ENCODE assay signal across 12 cellular contexts in genomic region chr7:140417456-140418155, GRCh38.
DNase-seq lines count a peak whose midpoint lies in the region; ATAC-seq and FAIRE-seq lines count a peak whose summit lies in the region.
"Had no signal": no experiment of that assay in that cellular context is flagged by ENCODE, and none has a peak within 500 bp of the region (broad histone marks: within the 10 kb centered on the region; RNA-seq: fewer than 3 reads in every experiment).

No MANE protein-coding gene starts in this region.

- no peaks in the 10 kb centered on the region for H3K9me3 Mint-ChIP-seq in memory B cell

- H3K27me3 Mint-ChIP-seq in memory B cell = no peaks in the 10 kb centered on the region

- H3K4me1 Mint-ChIP-seq in memory B cell = no peaks in the 10 kb centered on the region
- H3K4me1 Mint-ChIP-seq: brain had no signal

- H3K27ac Mint-ChIP-seq in memory B cell = peak overlapping the region; percentile 19

- no peak for FAIRE-seq in RCC 7860 (lab: Jason Lieb, UNC)

- ATAC-seq in memory B cell (ENCODE audit: low read depth) = no peak

- H3K4me3 Mint-ChIP-seq in memory B cell = no peak overlapping the region
- H3K4me3 Mint-ChIP-seq: brain had no signal

- H3K36me3 Mint-ChIP-seq in memory B cell = no peaks in the 10 kb centered on the region
- H3K36me3 Mint-ChIP-seq: brain had no signal

- DNase-seq in NCI-H82 (lab: John Stamatoyannopoulos, UW) = peak; percentile 36
- DNase-seq in NCI-H82 treated with DMSO at 0.1 percent for 48 hours (lab: John Stamatoyannopoulos, UW; ENCODE audit: unreplicated experiment) = no peak
- peak; percentile 59 for DNase-seq in DMS53 treated with DMSO at 0.1 percent for 48 hours (lab: John Stamatoyannopoulos, UW; ENCODE audit: unreplicated experiment)
- peak; percentile 96 for DNase-seq in NCI-H748 (lab: John Stamatoyannopoulos, UW; ENCODE audit: unreplicated experiment)
- DNase-seq in memory B cell (ENCODE audit: low spot score in 2 of 2) = no peak
- DNase-seq in RCC 7860 (ENCODE audit: low spot score) = no peak
- no peak for DNase-seq in AG20443 (ENCODE audit: low spot score)
- no peak for DNase-seq in stimulated activated CD4-positive, alpha-beta T cell treated with anti-CD3 and anti-CD28 coated beads, Interleukin-4, amount 100 ng/mL, for 24 hours
- DNase-seq: activated CD4-positive, CD25-positive, alpha-beta regulatory T cell treated with anti-CD3 and anti-CD28 coated beads, Interleukin-2, amount 50 U/mL, for 72 hours; hippocampal formation; KG1 had no signal

Comparison
In these comparisons a context has a peak if more than half of its experiments do, and no peak if none do; other contexts are left out.
1. DNase-seq: peak in NCI-H82 (single experiment), DMS53 treated with DMSO at 0.1 percent for 48 hours (single experiment) and NCI-H748 (single experiment); none in NCI-H82 treated with DMSO at 0.1 percent for 48 hours (single experiment), memory B cell (0 of 2), RCC 7860 (single experiment), AG20443 (single experiment) and stimulated activated CD4-positive, alpha-beta T cell treated with anti-CD3 and anti-CD28 coated beads, Interleukin-4, amount 100 ng/mL, for 24 hours (single experiment).